ENCODE assay signal across 8 cellular contexts in genomic region chr19:55655648-55656040, GRCh38. TPM values are rescaled to one million over a fixed set of nuclear protein-coding genes. Genes with fewer than 3 reads are reported as not detected.
DNase-seq lines count a peak whose midpoint lies in the region; ATAC-seq and TF ChIP-seq lines count a peak whose summit lies in the region.

No MANE protein-coding gene starts in this region.

- H3K4me3 ChIP-seq in RWPE2 (ENCODE audit: severe bottlenecking) (peak overlapping the region; percentile 78), esophagus (ENCODE audit: low read depth in 1 of 2, low read length in 2 of 2) (peak overlapping the region; percentile 85 to 90), parathyroid adenoma (ENCODE audit: low read depth, low read length) (peak overlapping the region; percentile 100)

- TF ChIP-seq CTCF in Calu3 (IDR thresholded peaks at IDR 0.05; ENCODE audit: unreplicated experiment) (no peak), RWPE2 (IDR thresholded peaks at IDR 0.05; ENCODE audit: poor library complexity, severe bottlenecking) (no peak), parathyroid adenoma (IDR thresholded peaks at IDR 0.05) (no peak)

- CTCF ChIA-PET in Calu3 (lab: Charles Lee) = no interaction called here

- H3K27me3 ChIP-seq in RWPE2 (ENCODE audit: insufficient read depth, poor library complexity, severe bottlenecking) (no peaks in the 10 kb centered on the region), esophagus (ENCODE audit: control insufficient read depth in 1 of 2, insufficient read depth in 2 of 2, low read length in 2 of 2) (no peaks in the 10 kb centered on the region), parathyroid adenoma (ENCODE audit: control insufficient read depth, insufficient read depth, low read length) (no peaks in the 10 kb centered on the region)

- H3K27ac ChIP-seq in RWPE2 (ENCODE audit: poor library complexity, severe bottlenecking) (peak overlapping the region; percentile 93), esophagus (ENCODE audit: low read depth in 2 of 2, low read length in 1 of 2) (peak overlapping the region; percentile 98 to 99), parathyroid adenoma (peak overlapping the region; percentile 97)

- H3K27ac Mint-ChIP-seq in Calu3 (ENCODE audit: unreplicated experiment) = peak overlapping the region; percentile 96

- H3K27me3 Mint-ChIP-seq in Calu3 (ENCODE audit: unreplicated experiment) = no peaks in the 10 kb centered on the region

- intact Hi-C loops in Calu3 (cut with micrococcal nuclease; ENCODE audit: unreplicated experiment) = loop anchor here (2.0 to 10.0 kb wide), 2 partner anchors 17 to 149 kb away; no protein-coding TSS in a partner anchor

- ATAC-seq in RWPE2 (ENCODE audit: low read depth) = no peak
- ATAC-seq in HG03135 (IDR thresholded peaks at IDR 0.05; ENCODE audit: unreplicated experiment) = no peak
- no peak for ATAC-seq in GM18520 (IDR thresholded peaks at IDR 0.05; ENCODE audit: unreplicated experiment)

- H3K79me2 ChIP-seq in parathyroid adenoma = peaks cover 55% of the 10 kb centered on the region

- H3K36me3 Mint-ChIP-seq in Calu3 (ENCODE audit: insufficient read depth, unreplicated experiment) = peaks cover 78% of the 10 kb centered on the region

- H3K4me1 ChIP-seq in RWPE2 (ENCODE audit: insufficient read depth, poor library complexity, severe bottlenecking) = peaks cover 4% of the 10 kb centered on the region
- peaks cover 12 to 19% of the 10 kb centered on the region in 2 donors for H3K4me1 ChIP-seq in esophagus (ENCODE audit: control insufficient read depth in 2 of 2, insufficient read depth in 2 of 2, low read length in 1 of 2)
- H3K4me1 ChIP-seq in parathyroid adenoma = peaks cover 23% of the 10 kb centered on the region

- peak overlapping the region; percentile 71 for H2AFZ ChIP-seq in parathyroid adenoma

- no peaks in the 10 kb centered on the region for H3K9me3 Mint-ChIP-seq in Calu3 (ENCODE audit: low read depth, unreplicated experiment)

- BruUV-seq in Calu3 (replicated peaks; lab: Mats Ljungman, UMichigan) = TSS peak; percentile 52

- H3K36me3 ChIP-seq in RWPE2 (ENCODE audit: low read depth) (peaks cover 33% of the 10 kb centered on the region), esophagus (ENCODE audit: control insufficient read depth in 2 of 2, insufficient read depth in 2 of 2, low read length in 1 of 2) (peaks cover 5 to 12% of the 10 kb centered on the region in 2 donors), parathyroid adenoma (ENCODE audit: control insufficient read depth, insufficient read depth, low read length) (no peaks in the 10 kb centered on the region)

- peaks cover 20% of the 10 kb centered on the region for H3K4me1 Mint-ChIP-seq in Calu3 (ENCODE audit: low read depth, unreplicated experiment)

- H3K9ac ChIP-seq in parathyroid adenoma = no peak overlapping the region

- no peaks in the 10 kb centered on the region for H3K9me3 ChIP-seq in RWPE2 (ENCODE audit: severe bottlenecking)
- no peaks in the 10 kb centered on the region for H3K9me3 ChIP-seq in esophagus (ENCODE audit: control insufficient read depth in 2 of 2, insufficient read depth in 1 of 2, low read depth in 1 of 2, low read length in 1 of 2)
- H3K9me3 ChIP-seq in parathyroid adenoma (ENCODE audit: control insufficient read depth, low read length) = no peaks in the 10 kb centered on the region

- DNase-seq in Calu3 = no peak
- no peak for DNase-seq in RWPE2 (ENCODE audit: low spot score)
- no peak for DNase-seq in DMS114 treated with DMSO at 0.1 percent for 48 hours (lab: John Stamatoyannopoulos, UW; ENCODE audit: unreplicated experiment)
- DNase-seq in RPMI8226 = no peak

- H3K4me2 ChIP-seq in parathyroid adenoma (ENCODE audit: low read length) = peak overlapping the region; percentile 99

- 0 to 1% methylated on average over 19 of the region's 19 CpGs for WGBS in esophagus, 2 donors

- H3K4me3 Mint-ChIP-seq in Calu3 (ENCODE audit: low read depth, unreplicated experiment) = peak overlapping the region; percentile 96

RNA-seq across cellular contexts. Expression of gene U2AF2, which starts 0.8 kb away (rescaled TPM):
- 286 and 309 TPM in 2 replicates for total RNA-seq in Calu3 (2022)
- polyA plus RNA-seq in esophagus = 100 to 1,000 TPM; 110 to 120 TPM

RNA-seq across cellular contexts. Expression of gene CCDC106, which starts 7.6 kb away (rescaled TPM):
- 12.7 and 18.3 TPM in 2 replicates for total RNA-seq in Calu3 (2022)
- polyA plus RNA-seq in esophagus = 1 to 10 TPM; 5.6 to 9.1 TPM

RNA-seq across cellular contexts. Expression of gene ZNF581, which starts 12.2 kb away (rescaled TPM):
- total RNA-seq in Calu3 (2022) = 33.0 and 33.1 TPM in 2 replicates
- polyA plus RNA-seq in esophagus = 10 to 100 TPM; 10.3 to 16.6 TPM

RNA-seq across cellular contexts. Expression of gene ZNF580, which starts 14.8 kb away (rescaled TPM):
- total RNA-seq in Calu3 (2022) = 35.6 TPM in 2 replicates
- 10 to 100 TPM; 12.8 to 14.2 TPM for polyA plus RNA-seq in esophagus

RNA-seq across cellular contexts. Expression of gene EPN1, which starts 19.4 kb away (rescaled TPM):
- total RNA-seq in Calu3 (2022) = 162 and 180 TPM in 2 replicates
- 10 to 100 TPM; 79.1 to 83.0 TPM for polyA plus RNA-seq in esophagus
